ENCODE assay signal across 13 cellular contexts in the genomic region with DNA sequence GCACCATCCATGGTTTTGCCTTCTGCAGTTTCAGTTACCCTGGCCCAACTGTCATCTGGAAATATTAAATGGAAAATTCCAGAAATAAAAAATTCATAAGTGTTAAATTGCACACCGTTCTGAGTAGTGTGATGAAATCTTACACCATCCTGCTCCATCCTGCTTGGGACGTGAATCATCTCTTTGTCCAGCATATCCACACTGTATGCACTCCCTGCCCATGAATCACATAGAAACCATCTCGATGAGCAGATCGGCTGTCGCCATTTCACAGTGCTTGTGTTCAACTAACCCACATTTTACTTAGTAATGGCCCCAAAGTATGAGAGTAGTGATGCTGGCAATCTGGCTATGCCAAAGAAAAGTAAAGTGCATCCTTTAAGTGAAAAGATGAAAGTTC.
DNase-seq lines count a peak whose midpoint lies in the region; ATAC-seq and TF ChIP-seq lines count a peak whose summit lies in the region.
"Had no signal": no experiment of that assay in that cellular context is flagged by ENCODE, and none has a peak within 500 bp of the region (broad histone marks: within the 10 kb centered on the region; RNA-seq: fewer than 3 reads in every experiment).

No MANE protein-coding gene starts in this region.

- peaks cover 4% of the 10 kb centered on the region for H3K4me1 ChIP-seq in RWPE2 (ENCODE audit: insufficient read depth, poor library complexity, severe bottlenecking)
- H3K4me1 ChIP-seq: esophagus squamous epithelium had no signal

- DNase-seq in H4 (ENCODE audit: low spot score) (peak; percentile 73), RWPE2 (ENCODE audit: low spot score) (peak; percentile 64), epithelial cell of esophagus (ENCODE audit: low read depth) (peak; percentile 97), renal cortical epithelial cell (ENCODE audit: low read depth) (peak; percentile 57), NCI-H146 treated with DMSO at 0.1 percent for 48 hours (lab: John Stamatoyannopoulos, UW; ENCODE audit: unreplicated experiment) (no peak), HUDEP-2 (lab: John Stamatoyannopoulos, UW; ENCODE audit: unreplicated experiment in 76 of 76) (no peak)
- no peak for DNase-seq in stimulated activated CD4-positive, alpha-beta T cell treated with anti-CD3 and anti-CD28 coated beads, Interleukin-2, amount 100 ng/mL, for 24 hours
- no peak for DNase-seq in stimulated activated naive CD8-positive, alpha-beta T cell treated with anti-CD3 and anti-CD28 coated beads, Interleukin-15, Interleukin-2, amounts not matched to agents 100 U/mL and 50 U/mL, for 24 hours
- DNase-seq: activated CD4-positive, alpha-beta T cell treated with anti-CD3 and anti-CD28 coated beads, Interleukin-2, amount 50 U/mL, for 48 hours; activated effector memory CD4-positive, alpha-beta T cell treated with Interleukin-2 at 50 U/mL for 16 hours; central memory CD4-positive, alpha-beta T cell; esophagus squamous epithelium; NCI-H187 had no signal

- no peak overlapping the region for H3K27ac ChIP-seq in RWPE2 (ENCODE audit: poor library complexity, severe bottlenecking)
- H3K27ac ChIP-seq: esophagus squamous epithelium had no signal

- no peaks in the 10 kb centered on the region for H3K9me3 ChIP-seq in RWPE2 (ENCODE audit: severe bottlenecking)
- H3K9me3 ChIP-seq: esophagus squamous epithelium had no signal

- ATAC-seq in RWPE2 (ENCODE audit: low read depth), result peak; percentile 100
- ATAC-seq in stimulated activated naive CD8-positive, alpha-beta T cell treated with anti-CD3 and anti-CD28 coated beads, Interleukin-15, Interleukin-2, amounts not matched to agents 100 U/mL and 50 U/mL, for 24 hours, result no peak

- H3K4me3 ChIP-seq in RWPE2 (ENCODE audit: severe bottlenecking) (no peak overlapping the region), epithelial cell of esophagus (ENCODE audit: low read length) (no peak overlapping the region)
- H3K4me3 ChIP-seq: esophagus squamous epithelium had no signal

- H3K27me3 ChIP-seq in RWPE2 (ENCODE audit: insufficient read depth, poor library complexity, severe bottlenecking), result no peaks in the 10 kb centered on the region
- H3K27me3 ChIP-seq: esophagus squamous epithelium had no signal

- TF ChIP-seq CTCF in RWPE2 (IDR thresholded peaks at IDR 0.05; ENCODE audit: poor library complexity, severe bottlenecking) (no peak), epithelial cell of esophagus (IDR thresholded peaks at IDR 0.05; ENCODE audit: insufficient read depth, low read depth, low read length, missing control alignments) (no peak)

- no peaks in the 10 kb centered on the region for H3K36me3 ChIP-seq in RWPE2 (ENCODE audit: low read depth)
- H3K36me3 ChIP-seq: esophagus squamous epithelium had no signal

Comparison
In these comparisons a context has a peak if more than half of its experiments do, and no peak if none do; other contexts are left out.
1. DNase-seq: peak in H4 (single experiment), RWPE2 (single experiment), epithelial cell of esophagus (single experiment) and renal cortical epithelial cell (single experiment); none in stimulated activated CD4-positive, alpha-beta T cell treated with anti-CD3 and anti-CD28 coated beads, Interleukin-2, amount 100 ng/mL, for 24 hours (0 of 2), NCI-H146 treated with DMSO at 0.1 percent for 48 hours (single experiment), HUDEP-2 (0 of 76) and stimulated activated naive CD8-positive, alpha-beta T cell treated with anti-CD3 and anti-CD28 coated beads, Interleukin-15, Interleukin-2, amounts not matched to agents 100 U/mL and 50 U/mL, for 24 hours (single experiment).